ENCODE assay signal across 11 cellular contexts in the genomic region with DNA sequence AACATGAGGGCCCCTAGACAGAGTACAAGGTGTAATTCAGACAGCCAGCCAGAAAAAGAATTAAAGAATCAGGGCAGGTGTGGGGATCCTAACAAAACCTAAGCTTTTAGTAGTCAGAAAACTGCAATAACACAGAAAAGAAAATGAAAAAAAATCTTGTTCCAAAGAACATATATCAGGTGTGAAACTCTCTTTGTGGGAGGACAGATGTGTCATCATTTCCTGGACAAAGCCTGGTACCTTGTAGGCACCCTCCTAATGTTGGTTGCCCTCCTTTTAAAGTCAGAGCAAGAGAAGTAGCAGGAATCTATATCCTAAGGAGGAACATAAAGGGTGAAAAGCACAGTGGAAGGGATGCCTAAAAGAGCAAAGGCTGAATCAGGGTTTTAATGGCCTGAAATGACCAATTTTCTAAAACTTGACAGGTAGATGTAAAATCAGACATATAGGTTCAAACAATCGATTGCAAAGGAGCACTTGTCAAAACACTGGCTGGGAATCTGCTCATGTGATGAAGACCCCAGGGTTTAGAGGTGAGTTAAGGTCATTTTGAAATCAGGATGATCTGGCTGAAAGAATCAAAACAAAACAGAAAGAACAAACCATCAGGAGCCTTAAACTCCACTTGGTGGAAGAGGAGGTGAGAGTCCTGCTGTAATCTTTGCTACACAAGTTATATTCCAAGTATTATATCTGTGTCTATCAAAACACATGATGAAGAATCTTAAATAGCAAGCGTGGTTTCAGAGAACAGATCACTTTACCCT. TPM values are rescaled to one million over a fixed set of nuclear protein-coding genes. Genes with fewer than 3 reads are reported as not detected.
DNase-seq lines count a peak whose midpoint lies in the region; ATAC-seq and TF ChIP-seq lines count a peak whose summit lies in the region.
"Had no signal": no experiment of that assay in that cellular context is flagged by ENCODE, and none has a peak within 500 bp of the region (broad histone marks: within the 10 kb centered on the region; RNA-seq: fewer than 3 reads in every experiment).

No MANE protein-coding gene starts in this region.

- no peaks in the 10 kb centered on the region for H3K27me3 ChIP-seq in CD8-positive, alpha-beta T cell (ENCODE audit: insufficient read depth, low read length)
- H3K27me3 ChIP-seq: thyroid gland had no signal

- H3K9me3 Mint-ChIP-seq in CD8-positive, alpha-beta T cell = no peaks in the 10 kb centered on the region
- H3K9me3 Mint-ChIP-seq in HFFc6 = no peaks in the 10 kb centered on the region
- H3K9me3 Mint-ChIP-seq in activated naive CD8-positive, alpha-beta T cell (ENCODE audit: low read depth) = peaks cover 3% of the 10 kb centered on the region
- H3K9me3 Mint-ChIP-seq in natural killer cell treated with Interleukin-12 subunit alpha and Interleukin-12 subunit beta and Interleukin-15 and Interleukin-18, amount 100 ng/mL, for 72 hours = no peaks in the 10 kb centered on the region

- peak overlapping the region; percentile 61 for H3K4me3 Mint-ChIP-seq in CD8-positive, alpha-beta T cell
- no peak overlapping the region for H3K4me3 Mint-ChIP-seq in HFFc6
- H3K4me3 Mint-ChIP-seq in activated naive CD8-positive, alpha-beta T cell = peak overlapping the region; percentile 62
- peak overlapping the region; percentile 61 for H3K4me3 Mint-ChIP-seq in natural killer cell treated with Interleukin-12 subunit alpha and Interleukin-12 subunit beta and Interleukin-15 and Interleukin-18, amount 100 ng/mL, for 72 hours

- intact Hi-C loops in CD8-positive, alpha-beta T cell (cut with DNase I, micrococcal nuclease) = no loop called here

- H3K9me3 ChIP-seq in CD8-positive, alpha-beta T cell (ENCODE audit: low read length) = no peaks in the 10 kb centered on the region
- H3K9me3 ChIP-seq: thyroid gland had no signal

- peaks cover 29% of the 10 kb centered on the region for H3K36me3 ChIP-seq in CD8-positive, alpha-beta T cell (ENCODE audit: insufficient read depth, low read length)

- peak overlapping the region; percentile 5 for H3K27ac ChIP-seq in CD8-positive, alpha-beta T cell (ENCODE audit: low read depth, low read length)

- H3K4me1 Mint-ChIP-seq in CD8-positive, alpha-beta T cell (ENCODE audit: low read depth) = peaks cover 98% of the 10 kb centered on the region
- peaks cover 76% of the 10 kb centered on the region for H3K4me1 Mint-ChIP-seq in HFFc6 (ENCODE audit: low read depth)
- peaks cover 94% of the 10 kb centered on the region for H3K4me1 Mint-ChIP-seq in activated naive CD8-positive, alpha-beta T cell (ENCODE audit: low read depth)
- H3K4me1 Mint-ChIP-seq in natural killer cell treated with Interleukin-12 subunit alpha and Interleukin-12 subunit beta and Interleukin-15 and Interleukin-18, amount 100 ng/mL, for 72 hours (ENCODE audit: low read depth in 2 of 2) = peaks cover 69 to 84% of the 10 kb centered on the region in 2 donors

- no peak for ATAC-seq in CD8-positive, alpha-beta T cell
- peak in 1 of 2 donors; percentile 54 for ATAC-seq in natural killer cell treated with Interleukin-12 subunit alpha and Interleukin-12 subunit beta and Interleukin-15 and Interleukin-18, amount 100 ng/mL, for 72 hours

- peaks cover 99% of the 10 kb centered on the region for H3K4me1 ChIP-seq in CD8-positive, alpha-beta T cell (ENCODE audit: insufficient read depth, low read length)

- CTCF ChIA-PET in CD8-positive, alpha-beta T cell (lab: Charles Lee) = no interaction called here

- POLR2A ChIA-PET in CD8-positive, alpha-beta T cell (lab: Charles Lee) = interaction anchor here (0.7 to 1.6 kb wide), 4 partner anchors 18 to 54 kb away, joined by 3 to 4 read pairs (median 4); no protein-coding TSS in a partner anchor

- H3K36me3 Mint-ChIP-seq in CD8-positive, alpha-beta T cell = peaks cover 64% of the 10 kb centered on the region
- peaks cover 49% of the 10 kb centered on the region for H3K36me3 Mint-ChIP-seq in HFFc6 (ENCODE audit: low read depth)
- peaks cover 44% of the 10 kb centered on the region for H3K36me3 Mint-ChIP-seq in activated naive CD8-positive, alpha-beta T cell
- H3K36me3 Mint-ChIP-seq in natural killer cell treated with Interleukin-12 subunit alpha and Interleukin-12 subunit beta and Interleukin-15 and Interleukin-18, amount 100 ng/mL, for 72 hours = peaks cover 31% of the 10 kb centered on the region

- peak overlapping the region; percentile 93 for H3K27ac Mint-ChIP-seq in CD8-positive, alpha-beta T cell
- H3K27ac Mint-ChIP-seq in HFFc6 = 0 out of 2 replicates have a peak overlapping the region, but pooled peaks have one; percentile 9
- H3K27ac Mint-ChIP-seq in activated naive CD8-positive, alpha-beta T cell = peak overlapping the region; percentile 96
- H3K27ac Mint-ChIP-seq in natural killer cell treated with Interleukin-12 subunit alpha and Interleukin-12 subunit beta and Interleukin-15 and Interleukin-18, amount 100 ng/mL, for 72 hours = peak overlapping the region; percentile 69 to 89

- no peak overlapping the region for H3K4me3 ChIP-seq in CD8-positive, alpha-beta T cell (ENCODE audit: low read depth, low read length)
- H3K4me3 ChIP-seq: thyroid gland had no signal

- TF ChIP-seq CTCF in CD8-positive, alpha-beta T cell (IDR thresholded peaks at IDR 0.05) = no peak
- TF ChIP-seq CTCF in HFFc6 (IDR thresholded peaks at IDR 0.05) = no peak

- DNase-seq in CD8-positive, alpha-beta T cell = no peak
- DNase-seq in HFFc6 (no peak), anterior cingulate cortex (lab: John Stamatoyannopoulos, UW) (no peak), germinal center (ENCODE audit: low spot score) (no peak), SIG-M5 (lab: John Stamatoyannopoulos, UW) (no peak)
- no peak for DNase-seq in natural killer cell treated with Interleukin-12 subunit alpha and Interleukin-12 subunit beta and Interleukin-15 and Interleukin-18, amount 100 ng/mL, for 72 hours (ENCODE audit: low spot score)
- DNase-seq: activated effector memory CD4-positive, alpha-beta T cell treated with Interleukin-2 at 50 U/mL for 16 hours; NCI-H1092 treated with DMSO at 0.1 percent for 48 hours; NCI-H446; thyroid gland had no signal

- H3K27me3 Mint-ChIP-seq in CD8-positive, alpha-beta T cell (ENCODE audit: low read depth) = no peaks in the 10 kb centered on the region
- H3K27me3 Mint-ChIP-seq in HFFc6 (ENCODE audit: insufficient read depth) = peaks cover 2% of the 10 kb centered on the region; the same call in 1 of the 2 replicates
- H3K27me3 Mint-ChIP-seq in activated naive CD8-positive, alpha-beta T cell = no peaks in the 10 kb centered on the region
- H3K27me3 Mint-ChIP-seq in natural killer cell treated with Interleukin-12 subunit alpha and Interleukin-12 subunit beta and Interleukin-15 and Interleukin-18, amount 100 ng/mL, for 72 hours = no peaks in the 10 kb centered on the region

RNA-seq across cellular contexts. Expression of gene TGFBR2, which starts 54.9 kb away (rescaled TPM):
- 100 to 1,000 TPM; 191 to 197 TPM for total RNA-seq in CD8-positive, alpha-beta T cell
- 100 to 1,000 TPM in 4 of 6 experiments, 10 to 100 TPM in 2; 78.5 to 135 (median 118) TPM for total RNA-seq in HFFc6 (2021; fragmentation: NEBNext Ultra II Directional; extraction: Animal tissue kit (Norgen Biotek cat#: 25700))
- total RNA-seq in natural killer cell treated with Interleukin-12 subunit alpha and Interleukin-12 subunit beta and Interleukin-15 and Interleukin-18, amount 100 ng/mL, for 72 hours = 10 to 100 TPM; 37.3 to 38.6 TPM

Comparison
In these comparisons a context has a peak if more than half of its experiments do, and no peak if none do; other contexts are left out.
1. H3K27ac Mint-ChIP-seq: peak in every context shown above with its lines; median percentile 96 in activated naive CD8-positive, alpha-beta T cell; 93 in CD8-positive, alpha-beta T cell; 79 in natural killer cell treated with Interleukin-12 subunit alpha and Interleukin-12 subunit beta and Interleukin-15 and Interleukin-18, amount 100 ng/mL, for 72 hours; 9 in HFFc6.